Comparison of ENCODE assay signal across 8 cellular contexts in the genomic region with DNA sequence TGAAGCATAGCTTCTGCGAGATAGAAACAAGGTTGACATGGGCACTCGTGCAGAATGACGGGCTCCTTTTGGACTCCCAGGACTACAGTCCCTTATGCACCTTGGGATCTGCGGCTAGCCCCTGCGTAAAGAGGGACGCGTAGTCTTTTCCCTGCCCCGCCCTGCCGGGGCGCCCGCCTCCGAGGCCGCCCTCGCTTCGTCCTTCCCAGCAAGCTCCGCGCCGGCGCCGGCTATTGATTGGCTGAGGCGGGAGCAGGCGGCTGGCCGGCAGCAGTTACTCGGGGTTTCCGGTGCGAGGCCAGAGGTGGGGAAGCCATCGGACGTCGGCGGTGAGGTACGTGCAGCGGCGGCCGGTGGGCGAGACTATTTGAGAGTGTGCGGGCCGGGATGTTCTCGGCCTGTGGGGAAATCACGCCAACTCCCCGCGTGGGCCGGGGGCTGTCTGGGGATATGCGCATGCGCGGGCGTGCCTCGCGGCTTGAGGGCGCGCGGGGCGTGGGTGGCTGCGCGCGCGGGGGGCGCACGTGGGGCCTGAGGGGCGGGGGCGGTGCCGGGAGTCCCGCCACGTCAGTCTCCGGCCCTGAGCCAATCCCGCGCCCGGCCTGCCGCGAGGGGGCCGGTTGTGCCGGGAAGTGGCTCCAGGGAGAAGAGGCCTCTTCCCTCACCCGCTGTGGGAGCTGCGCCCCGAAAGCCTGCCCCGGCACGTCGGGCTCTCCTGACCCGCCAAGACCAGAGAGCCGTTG. TPM values are rescaled to one million over a fixed set of nuclear protein-coding genes. Genes with fewer than 3 reads are reported as not detected.
A peak's percentile ranks its signal among the peaks of the same experiment; 100 is the strongest.
DNase-seq lines count a peak whose midpoint lies in the region; ATAC-seq and TF ChIP-seq lines count a peak whose summit lies in the region.

A gene (plus strand): TSS at position 233 of the 743 bp plus-strand sequence. CDS start 671 bp downstream, outside the sequence.

- WGBS in mammary epithelial cell (ENCODE audit: low coverage, missing lambda C conversion rate) = 1% methylated on average over 12 of the region's 79 CpGs
- WGBS in spleen, 5 donors = 0% methylated on average over 14 to 79 of the region's 79 CpGs

- in situ Hi-C loops in ACHN (cut with HindIII; ENCODE audit: low pct_ligation_motif_present, low pct_unique_long_range_greater_than_20kb, low sequenced_read_pairs) (no loop called here), mammary epithelial cell (cut with MboI; ENCODE audit: low sequenced_read_pairs in 2 of 2) (no loop called here)

- H3K36me3 ChIP-seq in mammary epithelial cell (ENCODE audit: insufficient read depth, low read length) = peaks cover 16% of the 10 kb centered on the region
- H3K36me3 ChIP-seq in spleen = peaks cover 0 to 46% (median 23%) of the 10 kb centered on the region in 6 donors

- peak within 1 kb of the TSS; percentile 80 for H3K9ac ChIP-seq in mammary epithelial cell (ENCODE audit: insufficient read depth, low read length)

- peak within 1 kb of the TSS; percentile 77 for H3K27ac ChIP-seq in mammary epithelial cell (ENCODE audit: insufficient read depth, low read depth, low read length)
- H3K27ac ChIP-seq in spleen = peak within 1 kb of the TSS; percentile 72 to 96 (median 94)

- peak within 1 kb of the TSS; percentile 97 for H3K4me2 ChIP-seq in mammary epithelial cell (ENCODE audit: insufficient read depth, low read depth, low read length)

- no peaks in the 10 kb centered on the region for H3K9me3 ChIP-seq in mammary epithelial cell (replicated peaks; ENCODE audit: insufficient read depth, low read length)
- no peaks in the 10 kb centered on the region for H3K9me3 ChIP-seq in spleen

- peaks cover 26% of the 10 kb centered on the region for H3K4me1 ChIP-seq in mammary epithelial cell (ENCODE audit: insufficient read depth, low read length)
- peaks cover 23 to 61% (median 53%) of the 10 kb centered on the region in 6 donors for H3K4me1 ChIP-seq in spleen

- intact Hi-C loops in mammary epithelial cell (cut with micrococcal nuclease) (loop anchor here (1.0 to 2.0 kb wide), 2 partner anchors 47 to 71 kb away; a partner anchor contains a TSS), spleen (cut with DNase I; ENCODE audit: low total_unique reads) (no loop called here)

- no TSS peak for BruUV-seq in mammary epithelial cell (replicated peaks; lab: Mats Ljungman, UMichigan)

- H3K4me1 Mint-ChIP-seq in immature natural killer cell = peaks cover 37 to 41% of the 10 kb centered on the region in 2 donors

- H3K4me3 Mint-ChIP-seq in immature natural killer cell = peak within 1 kb of the TSS; percentile 89 to 94 (median 91)

- H3K9me3 Mint-ChIP-seq in immature natural killer cell = no peaks in the 10 kb centered on the region

- DNase-seq in ACHN (peak; percentile 90), NCI-H2196 treated with DMSO at 0.1 percent for 48 hours (lab: John Stamatoyannopoulos, UW; ENCODE audit: unreplicated experiment) (peak; percentile 90), mammary epithelial cell (peak; percentile 86), immature natural killer cell (peak; percentile 90 to 91 (median 90)), spleen (peak; percentile 99)

- ATAC-seq in GM18870 (IDR thresholded peaks at IDR 0.05; ENCODE audit: unreplicated experiment) = peak; percentile 61
- ATAC-seq in HG03108 (IDR thresholded peaks at IDR 0.05; ENCODE audit: unreplicated experiment) = peak; percentile 87

- dilution Hi-C loops in mammary epithelial cell (cut with HindIII; ENCODE audit: low sequenced_read_pairs) = no loop called here

- H3K27me3 Mint-ChIP-seq in immature natural killer cell (ENCODE audit: low read depth in 3 of 3) = peaks cover 9 to 18% (median 11%) of the 10 kb centered on the region in 3 donors

- H3K4me3 ChIP-seq in WI38 (ENCODE audit: low read depth, low read length) = peak within 1 kb of the TSS; percentile 77
- H3K4me3 ChIP-seq in mammary epithelial cell (replicated peaks in 1 of 3; ENCODE audit: insufficient read depth in 1 of 3, low read depth in 2 of 3, low read length in 3 of 3) = peak within 1 kb of the TSS; percentile 55 to 72 (median 59)
- peak within 1 kb of the TSS; percentile 50 to 88 (median 72) for H3K4me3 ChIP-seq in spleen

- peaks cover 42% of the 10 kb centered on the region for H3K79me2 ChIP-seq in mammary epithelial cell (ENCODE audit: insufficient read depth, low read length)

- H4K20me1 ChIP-seq in mammary epithelial cell (ENCODE audit: insufficient read depth, low read length) = no peaks in the 10 kb centered on the region

- TF ChIP-seq POLR2A in spleen (IDR thresholded peaks at IDR 0.05) = peak in 1 of 3 donors; percentile 4

- TF ChIP-seq CTCF in WI38 (IDR thresholded peaks at IDR 0.05; ENCODE audit: low read depth, low read length) = no peak
- no peak for TF ChIP-seq CTCF in mammary epithelial cell (conservative IDR thresholded peaks at IDR 0.05 in 1 of 2, IDR thresholded peaks at IDR 0.05 in 1 of 2; ENCODE audit: extremely low read depth in 1 of 2, insufficient read depth in 1 of 2, low read depth in 1 of 2, low read length in 2 of 2)
- peak in 6 of 11 experiments; percentile 11 to 43 (median 25) for TF ChIP-seq CTCF in spleen (IDR thresholded peaks at IDR 0.05 in 8 of 11, conservative IDR thresholded peaks at IDR 0.05 in 3 of 11)

- peak within 1 kb of the TSS; percentile 80 for H2AFZ ChIP-seq in mammary epithelial cell (ENCODE audit: low read depth, low read length)

- CTCF ChIA-PET in mammary epithelial cell (lab: Charles Lee; ENCODE audit: low non-redundant PET) = interaction anchor here (0.6 to 0.7 kb wide), 2 partner anchors 46 to 174 kb away, joined by 3 to 8 read pairs; no protein-coding TSS in a partner anchor

- no peaks in the 10 kb centered on the region for H3K27me3 ChIP-seq in mammary epithelial cell (ENCODE audit: insufficient read depth, low read length)
- no peaks in the 10 kb centered on the region for H3K27me3 ChIP-seq in spleen (replicated peaks in 1 of 7)

- peak within 1 kb of the TSS; percentile 92 to 97 (median 95) for H3K27ac Mint-ChIP-seq in immature natural killer cell

- H3K36me3 Mint-ChIP-seq in immature natural killer cell = peaks cover 0 to 12% (median 6%) of the 10 kb centered on the region in 3 donors

RNA-seq across cellular contexts. Expression of the gene that starts here (rescaled TPM):
- total RNA-seq in mammary epithelial cell = 100 to 1,000 TPM in 1 of 2 donors, 10 to 100 TPM in 1; 53.5 to 100 TPM
- polyA plus RNA-seq in mammary epithelial cell = 32.4 TPM
- 75.9 TPM for polyA minus RNA-seq in mammary epithelial cell
- polyA plus RNA-seq in immature natural killer cell = 10 to 100 TPM; 14.5 to 33.4 (median 18.5) TPM
- total RNA-seq in spleen = 10 to 100 TPM; 39.2 to 49.3 (median 42.9) TPM
- 10 to 100 TPM in 1 of 3 donors, 1 to 10 TPM in 2; 8.7 to 24.8 (median 8.9) TPM for polyA plus RNA-seq in spleen

Comparison
In these comparisons a context has a peak if more than half of its experiments do, and no peak if none do; other contexts are left out.
1. Peak in every context shown above with its lines: DNase-seq, ATAC-seq, H3K4me3 ChIP-seq and H3K27ac ChIP-seq.
2. CTCF ChIP-seq: peak in spleen (6 of 11); none in WI38 (single experiment) and mammary epithelial cell (0 of 2).